In the genomic region with DNA sequence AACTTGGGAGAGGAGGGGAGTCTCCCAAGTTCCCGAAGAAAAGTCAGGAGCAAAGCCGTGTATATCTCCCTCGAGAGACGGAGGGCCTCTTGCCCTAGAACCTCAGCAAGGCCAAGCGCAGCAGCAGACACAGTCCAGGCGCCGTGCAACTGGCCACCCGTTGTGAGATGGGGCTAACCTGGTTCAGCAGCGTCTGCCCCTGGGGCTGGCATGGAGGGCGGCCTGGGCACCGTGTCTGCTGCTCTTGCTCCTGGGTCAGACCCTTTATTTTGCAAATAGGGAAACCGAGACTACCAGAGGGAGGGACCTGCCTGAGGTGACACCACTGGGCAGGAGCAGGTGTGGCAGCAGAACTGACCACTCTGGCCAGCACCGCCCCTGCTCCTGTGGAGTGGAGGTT, we compare ENCODE assay signal across 18 cellular contexts.
"Had no signal": no experiment of that assay in that cellular context is flagged by ENCODE, and none has a peak within 500 bp of the region (broad histone marks: within the 10 kb centered on the region; RNA-seq: fewer than 3 reads in every experiment).

No MANE protein-coding gene starts in this region.

- DNase-seq: activated CD4-positive, alpha-beta memory T cell treated with anti-CD3 and anti-CD28 coated beads, Interleukin-2, amount 10 ng/mL, durations not matched to agents 7 days and 5 days; activated CD4-positive, alpha-beta T cell treated with anti-CD3 and anti-CD28 coated beads for 36 hours; activated CD4-positive, alpha-beta T cell treated with anti-CD3 and anti-CD28 coated beads, Interleukin-2, amount 50 U/mL, for 1 hour; activated naive CD8-positive, alpha-beta T cell treated with anti-CD3 and anti-CD28 coated beads for 36 hours; activated T-cell treated with anti-CD3 and anti-CD28 coated beads for 4 hours; brain microvascular endothelial cell; MG63; NCI-H1105; NCI-H1436; NCI-H187; NCI-H2081; NCI-H510A treated with DMSO at 0.1 percent for 48 hours; NCI-H69; Peyer's patch; SIG-M5; T-helper 1 cell had no signal

- H3K27ac ChIP-seq: brain microvascular endothelial cell, cardiac muscle cell, Peyer's patch, VCaP had no signal

- H3K9me3 ChIP-seq: MG63, Peyer's patch had no signal

- ATAC-seq: activated CD4-positive, alpha-beta T cell treated with anti-CD3 and anti-CD28 coated beads for 36 hours had no signal

- H3K27me3 ChIP-seq: brain microvascular endothelial cell, cardiac muscle cell, MG63, Peyer's patch had no signal

- H3K4me1 ChIP-seq: Peyer's patch had no signal

- H3K36me3 ChIP-seq: MG63 had no signal

- H3K4me3 ChIP-seq: cardiac muscle cell, MG63, Peyer's patch had no signal
